ENCODE assay signal across 21 cellular contexts in the genomic region with DNA sequence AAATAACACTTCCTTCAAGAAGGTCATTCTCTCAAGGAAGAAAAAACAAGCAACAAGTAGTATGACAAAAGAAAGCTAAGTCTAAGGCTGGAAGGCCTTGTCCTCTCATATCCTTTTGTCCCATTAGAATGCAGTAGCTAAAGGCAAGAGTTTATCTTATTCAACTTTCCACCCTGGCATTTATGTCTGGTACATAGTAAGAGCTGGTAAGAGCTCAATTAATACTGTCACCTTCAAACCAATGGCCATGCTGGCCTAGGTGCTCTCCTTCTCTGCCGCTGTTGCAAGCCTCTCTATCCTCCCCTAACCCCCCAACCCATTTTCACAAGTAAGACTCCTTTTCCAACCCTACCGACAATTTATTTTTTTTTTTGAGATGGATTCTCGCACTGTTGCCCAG.
"Had no signal": no experiment of that assay in that cellular context is flagged by ENCODE, and none has a peak within 500 bp of the region (broad histone marks: within the 10 kb centered on the region; RNA-seq: fewer than 3 reads in every experiment).

No MANE protein-coding gene starts in this region.

- H3K27me3 Mint-ChIP-seq: naive thymus-derived CD8-positive, alpha-beta T cell; stimulated activated memory B cell treated with anti-CD40 and anti-IgM and Interleukin-4, amounts not matched to agents 10 μg/mL and 1 μg/mL and 100 μg/mL, for 72 hours; stimulated activated naive CD8-positive, alpha-beta T cell treated with anti-CD3 and anti-CD28 coated beads, Interleukin-15, Interleukin-2, amounts not matched to agents 100 ng/mL and 50 ng/mL, for 24 hours had no signal

- H3K4me3 Mint-ChIP-seq: naive thymus-derived CD8-positive, alpha-beta T cell; neural crest cell; stimulated activated memory B cell treated with anti-CD40 and anti-IgM and Interleukin-4, amounts not matched to agents 10 μg/mL and 1 μg/mL and 100 μg/mL, for 72 hours; stimulated activated naive CD8-positive, alpha-beta T cell treated with anti-CD3 and anti-CD28 coated beads, Interleukin-15, Interleukin-2, amounts not matched to agents 100 ng/mL and 50 ng/mL, for 24 hours had no signal

- ATAC-seq: gastroesophageal sphincter; left colon; naive thymus-derived CD8-positive, alpha-beta T cell; stimulated activated memory B cell treated with anti-CD40 and anti-IgM and Interleukin-4, amounts not matched to agents 10 μg/mL and 1 μg/mL and 100 μg/mL, for 72 hours had no signal

- H3K36me3 ChIP-seq: ovary, prostate gland had no signal

- DNase-seq: effector memory CD4-positive, alpha-beta T cell; esophagus squamous epithelium; foreskin fibroblast; glutamatergic neuron; kidney; left colon; mammary epithelial cell; naive thymus-derived CD8-positive, alpha-beta T cell; ovary; right lobe of liver; stimulated activated CD4-positive, alpha-beta T cell treated with anti-CD3 and anti-CD28 coated beads, Interleukin-4, amount 100 ng/mL, for 1 hour; stimulated activated CD8-positive, alpha-beta memory T cell treated with anti-CD3 and anti-CD28 coated beads, Interleukin-4, amount 100 ng/mL, for 48 hours; tibial artery; upper lobe of left lung had no signal

- H3K4me1 ChIP-seq: prostate gland, vagina had no signal

- H3K4me3 ChIP-seq: esophagus squamous epithelium, gastroesophageal sphincter, hepatocyte, ovary, prostate gland, right lobe of liver, tibial artery, upper lobe of left lung, vagina had no signal

- H3K9me3 ChIP-seq: esophagus squamous epithelium, gastroesophageal sphincter, ovary, prostate gland, right lobe of liver, tibial artery, upper lobe of left lung, vagina had no signal

- H3K9me3 Mint-ChIP-seq: naive thymus-derived CD8-positive, alpha-beta T cell; neural crest cell; stimulated activated memory B cell treated with anti-CD40 and anti-IgM and Interleukin-4, amounts not matched to agents 10 μg/mL and 1 μg/mL and 100 μg/mL, for 72 hours; stimulated activated naive CD8-positive, alpha-beta T cell treated with anti-CD3 and anti-CD28 coated beads, Interleukin-15, Interleukin-2, amounts not matched to agents 100 ng/mL and 50 ng/mL, for 24 hours had no signal

- H3K27ac Mint-ChIP-seq: stimulated activated memory B cell treated with anti-CD40 and anti-IgM and Interleukin-4, amounts not matched to agents 10 μg/mL and 1 μg/mL and 100 μg/mL, for 72 hours; stimulated activated naive CD8-positive, alpha-beta T cell treated with anti-CD3 and anti-CD28 coated beads, Interleukin-15, Interleukin-2, amounts not matched to agents 100 ng/mL and 50 ng/mL, for 24 hours had no signal

- H3K27me3 ChIP-seq: esophagus squamous epithelium, gastroesophageal sphincter, hepatocyte, ovary, right lobe of liver, tibial artery, upper lobe of left lung, vagina had no signal

- H3K4me1 Mint-ChIP-seq: naive thymus-derived CD8-positive, alpha-beta T cell had no signal

- H3K27ac ChIP-seq: esophagus squamous epithelium, gastroesophageal sphincter, hepatocyte, ovary, right lobe of liver, tibial artery, upper lobe of left lung, vagina had no signal
